Comparison of ENCODE assay signal across 1 cellular context in the genomic region with DNA sequence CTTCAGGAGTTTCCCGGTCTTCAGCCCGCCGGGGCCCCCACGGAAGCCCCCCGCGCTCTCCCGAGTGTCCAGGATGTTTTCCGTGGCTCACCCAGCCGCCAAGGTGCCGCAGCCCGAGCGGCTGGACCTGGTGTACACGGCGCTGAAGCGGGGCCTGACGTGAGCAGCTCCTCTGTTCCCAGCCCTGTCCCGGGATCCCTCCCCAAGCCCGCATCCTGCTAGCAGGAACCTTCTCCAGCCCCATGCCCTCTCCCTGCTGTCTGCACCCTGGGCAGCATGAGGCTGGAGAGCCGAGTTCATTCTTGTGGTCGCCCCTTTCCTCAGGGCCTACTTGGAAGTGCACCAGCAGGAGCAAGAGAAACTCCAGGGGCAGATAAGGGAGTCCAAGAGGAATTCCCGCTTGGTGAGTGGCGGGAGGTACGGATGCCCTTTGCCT.
A peak's percentile ranks its signal among the peaks of the same experiment; 100 is the strongest.
TF ChIP-seq lines count a peak whose summit lies in the region.

No MANE protein-coding gene starts in this region.

TF ChIP-seq in HepG2, 621 proteins besides CTCF, POLR2A, EP300 and RAD21:
- TF ChIP-seq, protein P1, sequence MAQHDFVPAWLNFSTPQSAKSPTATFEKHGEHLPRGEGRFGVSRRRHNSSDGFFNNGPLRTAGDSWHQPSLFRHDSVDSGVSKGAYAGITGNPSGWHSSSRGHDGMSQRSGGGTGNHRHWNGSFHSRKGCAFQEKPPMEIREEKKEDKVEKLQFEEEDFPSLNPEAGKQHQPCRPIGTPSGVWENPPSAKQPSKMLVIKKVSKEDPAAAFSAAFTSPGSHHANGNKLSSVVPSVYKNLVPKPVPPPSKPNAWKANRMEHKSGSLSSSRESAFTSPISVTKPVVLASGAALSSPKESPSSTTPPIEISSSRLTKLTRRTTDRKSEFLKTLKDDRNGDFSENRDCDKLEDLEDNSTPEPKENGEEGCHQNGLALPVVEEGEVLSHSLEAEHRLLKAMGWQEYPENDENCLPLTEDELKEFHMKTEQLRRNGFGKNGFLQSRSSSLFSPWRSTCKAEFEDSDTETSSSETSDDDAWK (CRISPR knock-in tag; IDR thresholded peaks at IDR 0.05), result no peak
- TF ChIP-seq NFE2L1 (CRISPR knock-in tag; IDR thresholded peaks at IDR 0.05; ENCODE audit: borderline replicate concordance) (no peak), ZNF768 (CRISPR knock-in tag; IDR thresholded peaks at IDR 0.05) (0 out of 2 replicates have a peak, but pooled peaks have one; percentile 6), AGO2 (optimal IDR thresholded peaks at IDR 0.05; ENCODE audit: low read depth, low read length) (peak; percentile 83), ZNF430 (CRISPR knock-in tag; IDR thresholded peaks at IDR 0.05) (0 out of 2 replicates have a peak, but pooled peaks have one; percentile 28), ZNF766 (CRISPR knock-in tag; IDR thresholded peaks at IDR 0.05; ENCODE audit: borderline replicate concordance) (no peak), MAFK (conservative IDR thresholded peaks at IDR 0.05 in 1 of 2, IDR thresholded peaks at IDR 0.05 in 1 of 2; ENCODE audit: low read length in 2 of 2) (no peak)
- TF ChIP-seq, protein P2, sequence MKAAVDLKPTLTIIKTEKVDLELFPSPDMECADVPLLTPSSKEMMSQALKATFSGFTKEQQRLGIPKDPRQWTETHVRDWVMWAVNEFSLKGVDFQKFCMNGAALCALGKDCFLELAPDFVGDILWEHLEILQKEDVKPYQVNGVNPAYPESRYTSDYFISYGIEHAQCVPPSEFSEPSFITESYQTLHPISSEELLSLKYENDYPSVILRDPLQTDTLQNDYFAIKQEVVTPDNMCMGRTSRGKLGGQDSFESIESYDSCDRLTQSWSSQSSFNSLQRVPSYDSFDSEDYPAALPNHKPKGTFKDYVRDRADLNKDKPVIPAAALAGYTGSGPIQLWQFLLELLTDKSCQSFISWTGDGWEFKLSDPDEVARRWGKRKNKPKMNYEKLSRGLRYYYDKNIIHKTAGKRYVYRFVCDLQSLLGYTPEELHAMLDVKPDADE (CRISPR knock-in tag; IDR thresholded peaks at IDR 0.05), result no peak
- TF ChIP-seq, protein P3, sequence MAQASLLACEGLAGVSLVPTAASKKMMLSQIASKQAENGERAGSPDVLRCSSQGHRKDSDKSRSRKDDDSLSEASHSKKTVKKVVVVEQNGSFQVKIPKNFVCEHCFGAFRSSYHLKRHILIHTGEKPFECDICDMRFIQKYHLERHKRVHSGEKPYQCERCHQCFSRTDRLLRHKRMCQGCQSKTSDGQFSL (CRISPR knock-in tag; IDR thresholded peaks at IDR 0.05), result no peak
- TF ChIP-seq, protein P4, sequence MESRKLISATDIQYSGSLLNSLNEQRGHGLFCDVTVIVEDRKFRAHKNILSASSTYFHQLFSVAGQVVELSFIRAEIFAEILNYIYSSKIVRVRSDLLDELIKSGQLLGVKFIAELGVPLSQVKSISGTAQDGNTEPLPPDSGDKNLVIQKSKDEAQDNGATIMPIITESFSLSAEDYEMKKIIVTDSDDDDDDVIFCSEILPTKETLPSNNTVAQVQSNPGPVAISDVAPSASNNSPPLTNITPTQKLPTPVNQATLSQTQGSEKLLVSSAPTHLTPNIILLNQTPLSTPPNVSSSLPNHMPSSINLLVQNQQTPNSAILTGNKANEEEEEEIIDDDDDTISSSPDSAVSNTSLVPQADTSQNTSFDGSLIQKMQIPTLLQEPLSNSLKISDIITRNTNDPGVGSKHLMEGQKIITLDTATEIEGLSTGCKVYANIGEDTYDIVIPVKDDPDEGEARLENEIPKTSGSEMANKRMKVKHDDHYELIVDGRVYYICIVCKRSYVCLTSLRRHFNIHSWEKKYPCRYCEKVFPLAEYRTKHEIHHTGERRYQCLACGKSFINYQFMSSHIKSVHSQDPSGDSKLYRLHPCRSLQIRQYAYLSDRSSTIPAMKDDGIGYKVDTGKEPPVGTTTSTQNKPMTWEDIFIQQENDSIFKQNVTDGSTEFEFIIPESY (CRISPR knock-in tag; IDR thresholded peaks at IDR 0.05), result peak; percentile 89
